Comparison of ENCODE assay signal across 36 cellular contexts in the genomic region with DNA sequence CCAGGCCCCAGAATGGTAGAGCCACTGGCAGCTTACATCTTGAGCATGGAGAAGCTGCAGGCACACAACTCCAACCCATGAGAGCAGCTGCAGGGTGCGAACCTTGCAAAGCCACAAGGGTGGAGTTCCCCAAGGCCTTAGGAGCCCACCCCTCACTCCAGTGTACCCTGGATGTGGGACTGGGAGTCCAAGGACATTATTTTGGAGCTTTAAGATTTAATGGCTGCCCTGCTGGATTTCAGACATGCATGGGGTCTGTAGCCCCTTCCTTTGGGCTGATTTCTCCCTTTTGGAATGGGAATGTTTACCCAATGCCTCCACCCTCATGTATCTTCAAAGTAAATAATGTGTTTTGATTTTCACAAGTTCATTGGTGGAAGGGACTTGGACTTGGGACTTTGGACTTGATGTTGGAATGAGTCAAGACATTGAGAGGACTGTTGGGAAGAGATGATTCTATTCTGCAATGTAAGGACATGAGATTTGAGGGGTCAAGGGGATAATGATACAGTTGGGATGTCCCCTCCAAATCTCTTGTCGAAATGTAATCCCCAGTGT. TPM values are rescaled to one million over a fixed set of nuclear protein-coding genes. Genes with fewer than 3 reads are reported as not detected.
"Had no signal": no experiment of that assay in that cellular context is flagged by ENCODE, and none has a peak within 500 bp of the region (broad histone marks: within the 10 kb centered on the region; RNA-seq: fewer than 3 reads in every experiment).

No MANE protein-coding gene starts in this region.

- H3K4me1 Mint-ChIP-seq: activated naive CD4-positive, alpha-beta T cell treated with anti-CD3 and anti-CD28 coated beads, Interleukin-2, amount 50 U/mL, for 24 hours; activated naive CD8-positive, alpha-beta T cell treated with anti-CD3 and anti-CD28 coated beads, Interleukin-2, amount 50 U/mL, for 24 hours; natural killer cell; stimulated activated naive CD8-positive, alpha-beta T cell treated with anti-CD3 and anti-CD28 coated beads, Interleukin-15, amount 100 ng/mL, for 72 hours; T-helper 17 cell had no signal

- H3K4me3 Mint-ChIP-seq: activated naive CD4-positive, alpha-beta T cell treated with anti-CD3 and anti-CD28 coated beads, Interleukin-2, amount 50 U/mL, for 24 hours; activated naive CD8-positive, alpha-beta T cell treated with anti-CD3 and anti-CD28 coated beads, Interleukin-2, amount 50 U/mL, for 24 hours; dendritic cell treated with granulocyte-macrophage colony-stimulating factor and Interleukin-4, amounts not matched to agents 40 ng/mL and 50 ng/mL, for 4 days; natural killer cell; stimulated activated memory B cell treated with anti-CD40 and anti-IgM and Interleukin-4, amounts not matched to agents 10 μg/mL and 1 μg/mL and 100 μg/mL, for 72 hours; stimulated activated naive CD8-positive, alpha-beta T cell treated with anti-CD3 and anti-CD28 coated beads, Interleukin-15, amount 100 ng/mL, for 72 hours; T-helper 17 cell had no signal

- H3K4me3 ChIP-seq: breast epithelium, esophagus squamous epithelium, heart right ventricle, sigmoid colon, smooth muscle cell, thyroid gland had no signal

- ATAC-seq: activated CD4-positive, CD25-positive, alpha-beta regulatory T cell treated with anti-CD3 and anti-CD28 coated beads, Interleukin-2, amount 50 U/mL, for 24 hours; activated naive CD8-positive, alpha-beta T cell treated with anti-CD3 and anti-CD28 coated beads, Interleukin-2, amount 50 U/mL, for 24 hours; heart right ventricle; natural killer cell; stimulated activated memory B cell treated with anti-CD40 and anti-IgM and Interleukin-4, amounts not matched to agents 10 μg/mL and 1 μg/mL and 100 μg/mL, for 72 hours; stimulated activated naive CD8-positive, alpha-beta T cell treated with anti-CD3 and anti-CD28 coated beads, Interleukin-15, amount 100 ng/mL, for 72 hours; T-helper 17 cell had no signal

- H3K36me3 ChIP-seq: breast epithelium, esophagus squamous epithelium, heart right ventricle, sigmoid colon, thyroid gland, WERI-Rb-1 had no signal

- FAIRE-seq: endometrium, islet of Langerhans had no signal

- H3K27ac Mint-ChIP-seq: activated naive CD4-positive, alpha-beta T cell treated with anti-CD3 and anti-CD28 coated beads, Interleukin-2, amount 50 U/mL, for 24 hours; activated naive CD8-positive, alpha-beta T cell treated with anti-CD3 and anti-CD28 coated beads, Interleukin-2, amount 50 U/mL, for 24 hours; activated T-helper 2 cell treated with anti-CD3 and anti-CD28 coated beads, Interferon-gamma antibody, Interleukin-2, Interleukin-4, amounts not matched to agents 10 μg/mL and 5 μg/mL and 100 μg/mL, durations not matched to agents 14 hours and 24 hours and 36 hours; dendritic cell treated with granulocyte-macrophage colony-stimulating factor and Interleukin-4, amounts not matched to agents 40 ng/mL and 50 ng/mL, for 4 days; natural killer cell; stimulated activated memory B cell treated with anti-CD40 and anti-IgM and Interleukin-4, amounts not matched to agents 10 μg/mL and 1 μg/mL and 100 μg/mL, for 72 hours; T-helper 17 cell had no signal

- H3K36me3 Mint-ChIP-seq: activated naive CD4-positive, alpha-beta T cell treated with anti-CD3 and anti-CD28 coated beads, Interleukin-2, amount 50 U/mL, for 24 hours; natural killer cell had no signal

- H3K27ac ChIP-seq: breast epithelium, epithelial cell of prostate, esophagus squamous epithelium, heart right ventricle, sigmoid colon, thyroid gland, WERI-Rb-1 had no signal

- H3K27me3 ChIP-seq: breast epithelium, esophagus squamous epithelium, heart right ventricle, sigmoid colon, thyroid gland had no signal

- DNase-seq: activated CD4-positive, alpha-beta T cell treated with anti-CD3 and anti-CD28 coated beads for 48 hours; activated CD4-positive, alpha-beta T cell treated with anti-CD3 and anti-CD28 coated beads, Interleukin-2, amount 50 U/mL, for 48 hours; activated naive CD8-positive, alpha-beta T cell treated with anti-CD3 and anti-CD28 coated beads, Interleukin-2, amount 50 U/mL, for 24 hours; activated T-cell treated with anti-CD3 and anti-CD28 coated beads, Interleukin-2, amount 50 U/mL, for 48 hours; amygdala; central memory CD4-positive, alpha-beta T cell; effector CD4-positive, alpha-beta T cell; esophagus squamous epithelium; foreskin melanocyte; heart right ventricle; midbrain; natural killer cell; posterior cingulate gyrus; sigmoid colon; stimulated activated CD4-positive, alpha-beta T cell treated with anti-CD3 and anti-CD28 coated beads, Interleukin-1b, Interleukin-23, amount 100 ng/mL, for 48 hours; stimulated activated CD4-positive, alpha-beta T cell treated with anti-CD3 and anti-CD28 coated beads, Interleukin-4, amount 100 ng/mL, for 4 hours; stimulated activated CD8-positive, alpha-beta memory T cell treated with anti-CD3 and anti-CD28 coated beads, Interleukin-4, amount 100 ng/mL, for 48 hours; stimulated activated naive CD8-positive, alpha-beta T cell treated with anti-CD3 and anti-CD28 coated beads, Interleukin-15, amount 100 ng/mL, for 72 hours; T-helper 17 cell; T1000; thyroid gland; WERI-Rb-1 had no signal

- H3K4me1 ChIP-seq: breast epithelium, esophagus squamous epithelium, heart right ventricle, sigmoid colon, thyroid gland had no signal

- H3K9me3 ChIP-seq: esophagus squamous epithelium, sigmoid colon, thyroid gland had no signal

- H3K4me2 ChIP-seq: smooth muscle cell had no signal

- H3K9me3 Mint-ChIP-seq: activated naive CD8-positive, alpha-beta T cell treated with anti-CD3 and anti-CD28 coated beads, Interleukin-2, amount 50 U/mL, for 24 hours; activated T-helper 2 cell treated with anti-CD3 and anti-CD28 coated beads, Interferon-gamma antibody, Interleukin-2, Interleukin-4, amounts not matched to agents 10 μg/mL and 5 μg/mL and 100 μg/mL, durations not matched to agents 14 hours and 24 hours and 36 hours; natural killer cell had no signal

RNA-seq across cellular contexts. Expression of gene KRTAP5-7, which starts 1.1 kb away (rescaled TPM):
- total RNA-seq: activated CD8-positive, alpha-beta memory T cell treated with anti-CD3 and anti-CD28 coated beads for 36 hours; glomerular endothelial cell; smooth muscle cell; T-helper 17 cell had no signal
- polyA plus RNA-seq: smooth muscle cell had no signal

RNA-seq across cellular contexts. Expression of gene KRTAP5-8, which starts 11.8 kb away (rescaled TPM):
- total RNA-seq: activated CD8-positive, alpha-beta memory T cell treated with anti-CD3 and anti-CD28 coated beads for 36 hours; activated T-helper 2 cell treated with anti-CD3 and anti-CD28 coated beads, Interferon-gamma antibody, Interleukin-2, Interleukin-4, amounts not matched to agents 10 μg/mL and 5 μg/mL and 100 μg/mL, durations not matched to agents 14 hours and 24 hours and 36 hours; glomerular endothelial cell; heart right ventricle; natural killer cell; omental fat pad; sigmoid colon; smooth muscle cell had no signal
- polyA plus RNA-seq: heart right ventricle, smooth muscle cell had no signal

RNA-seq across cellular contexts. Expression of gene KRTAP5-9, which starts 22.2 kb away (rescaled TPM):
- total RNA-seq: activated CD8-positive, alpha-beta memory T cell treated with anti-CD3 and anti-CD28 coated beads for 36 hours; activated T-helper 2 cell treated with anti-CD3 and anti-CD28 coated beads, Interferon-gamma antibody, Interleukin-2, Interleukin-4, amounts not matched to agents 10 μg/mL and 5 μg/mL and 100 μg/mL, durations not matched to agents 14 hours and 24 hours and 36 hours; esophagus squamous epithelium; glomerular endothelial cell; heart right ventricle; smooth muscle cell; T-helper 17 cell had no signal
- polyA plus RNA-seq: heart right ventricle, smooth muscle cell had no signal

RNA-seq across cellular contexts. Expression of gene KRTAP5-10, which starts 39.3 kb away (rescaled TPM):
- total RNA-seq: activated CD8-positive, alpha-beta memory T cell treated with anti-CD3 and anti-CD28 coated beads for 36 hours; activated T-helper 2 cell treated with anti-CD3 and anti-CD28 coated beads, Interferon-gamma antibody, Interleukin-2, Interleukin-4, amounts not matched to agents 10 μg/mL and 5 μg/mL and 100 μg/mL, durations not matched to agents 14 hours and 24 hours and 36 hours; breast epithelium; esophagus squamous epithelium; glomerular endothelial cell; heart right ventricle; natural killer cell; omental fat pad; sigmoid colon; smooth muscle cell; T-helper 17 cell; thyroid gland had no signal
- polyA plus RNA-seq: heart right ventricle, smooth muscle cell had no signal

RNA-seq across cellular contexts. Expression of gene KRTAP5-11, which starts 56.7 kb away (rescaled TPM):
- total RNA-seq: activated CD8-positive, alpha-beta memory T cell treated with anti-CD3 and anti-CD28 coated beads for 36 hours; activated T-helper 2 cell treated with anti-CD3 and anti-CD28 coated beads, Interferon-gamma antibody, Interleukin-2, Interleukin-4, amounts not matched to agents 10 μg/mL and 5 μg/mL and 100 μg/mL, durations not matched to agents 14 hours and 24 hours and 36 hours; breast epithelium; esophagus squamous epithelium; glomerular endothelial cell; heart right ventricle; natural killer cell; omental fat pad; sigmoid colon; smooth muscle cell; T-helper 17 cell; thyroid gland; ureter had no signal
- polyA plus RNA-seq: heart right ventricle, sigmoid colon, smooth muscle cell had no signal
